Comparison of ENCODE assay signal across 8 cellular contexts in genomic region chr18:3012306-3012919, GRCh38. TPM values are rescaled to one million over a fixed set of nuclear protein-coding genes. Genes with fewer than 3 reads are reported as not detected.
DNase-seq lines count a peak whose midpoint lies in the region; ATAC-seq, FAIRE-seq and TF ChIP-seq lines count a peak whose summit lies in the region.

No MANE protein-coding gene starts in this region.

- no peak for FAIRE-seq in D721Med (lab: Jason Lieb, UNC)

- no peak for DNase-seq in Jurkat, Clone E6-1 (ENCODE audit: low read depth, low spot score)
- peak; percentile 22 for DNase-seq in activated CD4-positive, alpha-beta T cell treated with anti-CD3 and anti-CD28 coated beads for 1 hour
- DNase-seq in dermis blood vessel endothelial cell = peak; percentile 58
- DNase-seq in lung microvascular endothelial cell (ENCODE audit: low read depth in 2 of 2) = peak; percentile 51 to 53
- DNase-seq in stimulated activated CD8-positive, alpha-beta memory T cell treated with anti-CD3 and anti-CD28 coated beads, Interleukin-2, amount 100 ng/mL, for 48 hours (ENCODE audit: low read depth in 2 of 2) = peak; percentile 31 to 32
- no peak for DNase-seq in D721Med (ENCODE audit: insufficient read length, low spot score)

- peak overlapping the region; percentile 86 to 98 (median 94) for H3K4me2 ChIP-seq in BLaER1 treated with 17β-estradiol and CSF1 and Interleukin-3, amounts not matched to agents 10 nM and 100 nM

- no peak for TF ChIP-seq CTCF in D721Med (IDR thresholded peaks at IDR 0.05; ENCODE audit: insufficient read depth, missing control alignments)

- peak overlapping the region; percentile 89 to 97 (median 93) for H3K27ac ChIP-seq in BLaER1 treated with 17β-estradiol and CSF1 and Interleukin-3, amounts not matched to agents 10 nM and 100 nM

- H3K27me3 ChIP-seq in BLaER1 treated with 17β-estradiol and CSF1 and Interleukin-3, amounts not matched to agents 10 nM and 100 nM = no peaks in the 10 kb centered on the region

- H3K9me3 ChIP-seq in BLaER1 treated with 17β-estradiol and CSF1 and Interleukin-3, amounts not matched to agents 10 nM and 100 nM (replicated peaks in 1 of 11) = no peaks in the 10 kb centered on the region

- H3K36me3 ChIP-seq in BLaER1 treated with 17β-estradiol and CSF1 and Interleukin-3, amounts not matched to agents 10 nM and 100 nM = peaks cover 31 to 44% (median 42%) of the 10 kb centered on the region in 11 experiments

- peaks cover 6 to 45% (median 40%) of the 10 kb centered on the region in 11 experiments; a peak in 18 of 22 replicates for H4K20me1 ChIP-seq in BLaER1 treated with 17β-estradiol and CSF1 and Interleukin-3, amounts not matched to agents 10 nM and 100 nM

- ATAC-seq in GM19467 (IDR thresholded peaks at IDR 0.05; ENCODE audit: unreplicated experiment) = peak; percentile 23

- peak overlapping the region; percentile 94 to 98 (median 97) for H3K9ac ChIP-seq in BLaER1 treated with 17β-estradiol and CSF1 and Interleukin-3, amounts not matched to agents 10 nM and 100 nM

- H3K4me3 ChIP-seq in BLaER1 treated with 17β-estradiol and CSF1 and Interleukin-3, amounts not matched to agents 10 nM and 100 nM = peak overlapping the region; percentile 83 to 95 (median 89)
- peak overlapping the region; percentile 60 for H3K4me3 ChIP-seq in Jurkat, Clone E6-1 (ENCODE audit: low read length)

- H3K4me1 ChIP-seq in BLaER1 treated with 17β-estradiol and CSF1 and Interleukin-3, amounts not matched to agents 10 nM and 100 nM = peaks cover 67 to 85% (median 79%) of the 10 kb centered on the region in 10 experiments

RNA-seq across cellular contexts. Expression of gene LPIN2, which starts 0.5 kb away (rescaled TPM):
- polyA plus RNA-seq in Jurkat, Clone E6-1 (2012; ENCODE audit: insufficient read depth, insufficient read length) = 12.4 TPM
- total RNA-seq in dermis blood vessel endothelial cell = 36.9 and 43.3 TPM in 2 replicates
- 18.1 and 34.3 TPM in 2 replicates for total RNA-seq in lung microvascular endothelial cell

Comparison
In these comparisons a context has a peak if more than half of its experiments do, and no peak if none do; other contexts are left out.
1. DNase-seq: peak in activated CD4-positive, alpha-beta T cell treated with anti-CD3 and anti-CD28 coated beads for 1 hour (single experiment), dermis blood vessel endothelial cell (single experiment), lung microvascular endothelial cell (2 of 2) and stimulated activated CD8-positive, alpha-beta memory T cell treated with anti-CD3 and anti-CD28 coated beads, Interleukin-2, amount 100 ng/mL, for 48 hours (2 of 2); none in Jurkat, Clone E6-1 (single experiment) and D721Med (single experiment).